8 cellular contexts compared by ENCODE assay signal in genomic region chr10:72336259-72337038, GRCh38. TPM values are rescaled to one million over a fixed set of nuclear protein-coding genes. Genes with fewer than 3 reads are reported as not detected.
A peak's percentile ranks its signal among the peaks of the same experiment; 100 is the strongest.
DNase-seq lines count a peak whose midpoint lies in the region; ATAC-seq and TF ChIP-seq lines count a peak whose summit lies in the region.

No MANE protein-coding gene starts in this region.

- POLR2A ChIA-PET in HEK293 (lab: Yijun Ruan, JAX), result interaction anchor here (0.6 kb wide), 2 partner anchors 61 to 63 kb away, joined by 4 to 5 read pairs; partner anchors contain the start of gene DDIT4

- no peaks in the 10 kb centered on the region for H3K9me3 ChIP-seq in HEK293 (ENCODE audit: control insufficient read depth, insufficient read depth, low read depth, low read length)

- no peaks in the 10 kb centered on the region for H3K27me3 Mint-ChIP-seq in activated T-helper 17 cell treated with anti-CD3 and anti-CD28 coated beads, Interleukin-2, amount 50 U/mL, for 72 hours

- H3K4me3 Mint-ChIP-seq in activated T-helper 17 cell treated with anti-CD3 and anti-CD28 coated beads, Interleukin-2, amount 50 U/mL, for 72 hours, result peak overlapping the region; percentile 88

- DNase-seq in left ventricle myocardium superior (peak; percentile 40), NCI-H1436 (lab: John Stamatoyannopoulos, UW) (no peak), NOMO-1 (lab: John Stamatoyannopoulos, UW; ENCODE audit: unreplicated experiment in 2 of 2) (no peak)

- no peaks in the 10 kb centered on the region for H3K9me3 Mint-ChIP-seq in activated T-helper 17 cell treated with anti-CD3 and anti-CD28 coated beads, Interleukin-2, amount 50 U/mL, for 72 hours

- no peak overlapping the region; the same call in 1 of the 2 replicates for H3K27ac ChIP-seq in HEK293 (ENCODE audit: extremely low read depth, low read depth, low read length)
- H3K27ac ChIP-seq in skin epidermis, result peak overlapping the region in 17 of 21 experiments; percentile 1 to 87 (median 79)

- CTCF ChIA-PET in HEK293 (lab: Yijun Ruan, JAX), result interaction anchor here (0.6 to 5.3 kb wide), 24 partner anchors 9 to 1027 kb away, joined by 3 to 31 read pairs (median 6); partner anchors contain the start of gene DNAJB12

- H3K4me3 ChIP-seq in HEK293 (ENCODE audit: low read depth, low read length), result no peak overlapping the region
- no peak overlapping the region for H3K4me3 ChIP-seq in skin epidermis

- peaks cover 21% of the 10 kb centered on the region for H3K4me1 Mint-ChIP-seq in activated T-helper 17 cell treated with anti-CD3 and anti-CD28 coated beads, Interleukin-2, amount 50 U/mL, for 72 hours

- peaks cover 21 to 56% of the 10 kb centered on the region in 2 experiments; a peak in 2 of 3 replicates for H3K36me3 ChIP-seq in HEK293 (ENCODE audit: control insufficient read depth in 2 of 2, insufficient read depth in 1 of 2, low read length in 2 of 2)

- H3K36me3 Mint-ChIP-seq in activated T-helper 17 cell treated with anti-CD3 and anti-CD28 coated beads, Interleukin-2, amount 50 U/mL, for 72 hours (ENCODE audit: low read depth), result peaks cover 97% of the 10 kb centered on the region

- peaks cover 17% of the 10 kb centered on the region for H3K4me1 ChIP-seq in HEK293 (ENCODE audit: control insufficient read depth, insufficient read depth, low read length)

- no peak for TF ChIP-seq CTCF in HEK293 (tag by site-specific recombination; IDR thresholded peaks at IDR 0.05)

- no peak for ATAC-seq in activated T-helper 17 cell treated with anti-CD3 and anti-CD28 coated beads, Interleukin-2, amount 50 U/mL, for 72 hours (replicated peaks)
- ATAC-seq in left ventricle myocardium superior, result no peak
- no peak for ATAC-seq in HG03039 (IDR thresholded peaks at IDR 0.05; ENCODE audit: unreplicated experiment)
- no peak for ATAC-seq in GM21723 (IDR thresholded peaks at IDR 0.05; ENCODE audit: unreplicated experiment)

- intact Hi-C loops in left ventricle myocardium superior (cut with micrococcal nuclease), result loop anchor here (10.0 kb wide), 1 partner anchor 122 kb away; the partner anchor contains the start of genes ANAPC16 and ASCC1

- H3K27ac Mint-ChIP-seq in activated T-helper 17 cell treated with anti-CD3 and anti-CD28 coated beads, Interleukin-2, amount 50 U/mL, for 72 hours, result peak overlapping the region; percentile 96

TF ChIP-seq in HEK293, 187 proteins besides CTCF, POLR2A, EP300 and RAD21:
- TF ChIP-seq ZBTB8A (tag by site-specific recombination; IDR thresholded peaks at IDR 0.05), result no peak
- peak; percentile 67 for TF ChIP-seq EGR2 (tag by site-specific recombination; IDR thresholded peaks at IDR 0.05; ENCODE audit: low read depth)
- no peak for TF ChIP-seq ZBTB21 (tag by site-specific recombination; IDR thresholded peaks at IDR 0.05)
- TF ChIP-seq ZNF629 (tag by site-specific recombination; IDR thresholded peaks at IDR 0.05), result no peak
- TF ChIP-seq ZNF202 (tag by site-specific recombination; IDR thresholded peaks at IDR 0.05; ENCODE audit: borderline replicate concordance), result no peak
- TF ChIP-seq ZNF416 (tag by site-specific recombination; IDR thresholded peaks at IDR 0.05), result no peak
- TF ChIP-seq ZFHX2 (tag by site-specific recombination; conservative IDR thresholded peaks at IDR 0.05), result peak; percentile 33; the same call in 1 of the 2 replicates
- TF ChIP-seq ZNF391 (tag by site-specific recombination; IDR thresholded peaks at IDR 0.05; ENCODE audit: borderline replicate concordance, low read depth), result no peak
- TF ChIP-seq ZNF112 (tag by site-specific recombination; IDR thresholded peaks at IDR 0.05), result no peak

RNA-seq across cellular contexts. Expression of gene DNAJB12, which starts 18.3 kb away (rescaled TPM):
- total RNA-seq in activated T-helper 17 cell treated with anti-CD3 and anti-CD28 coated beads, Interleukin-2, amount 50 U/mL, for 72 hours, result 10 to 100 TPM; 32.0 to 35.9 TPM
- 25.9 TPM for total RNA-seq in left ventricle myocardium superior
